36 cellular contexts compared by ENCODE assay signal in the genomic region with DNA sequence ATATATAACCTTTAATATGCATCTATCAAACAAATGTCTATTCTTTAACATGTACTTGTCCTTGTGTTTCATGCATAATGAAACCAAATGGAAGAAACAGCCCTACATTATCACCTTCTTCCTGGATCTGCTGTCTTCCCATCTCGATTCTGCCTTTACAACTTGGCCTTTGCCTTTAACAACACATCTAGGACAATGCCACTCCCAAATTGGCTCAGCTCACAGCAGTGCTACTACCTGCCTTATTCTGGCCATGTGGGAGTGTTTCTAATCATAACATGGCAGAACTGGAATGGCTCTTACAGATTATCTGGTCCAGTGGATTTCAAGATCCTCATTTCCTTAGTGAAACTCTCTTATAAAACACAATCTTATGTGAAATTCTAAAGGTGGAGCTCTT.
"Had no signal": no experiment of that assay in that cellular context is flagged by ENCODE, and none has a peak within 500 bp of the region (broad histone marks: within the 10 kb centered on the region; RNA-seq: fewer than 3 reads in every experiment).

No MANE protein-coding gene starts in this region.

- H3K4me3 ChIP-seq: coronary artery, dorsolateral prefrontal cortex, gastrocnemius medialis, heart left ventricle had no signal

- H3K27me3 ChIP-seq: brain microvascular endothelial cell, dorsolateral prefrontal cortex, foreskin keratinocyte, gastrocnemius medialis, heart left ventricle had no signal

- H3K4me1 Mint-ChIP-seq: activated B cell treated with CpG ODN at 0.5 μM for 24 hours; activated CD4-positive, alpha-beta memory T cell treated with anti-CD3 and anti-CD28 coated beads, Interleukin-2, amount 10 ng/mL, durations not matched to agents 7 days and 5 days; activated CD4-positive, alpha-beta T cell treated with anti-CD3 and anti-CD28 coated beads for 36 hours; activated CD4-positive, alpha-beta T cell treated with anti-CD3 and anti-CD28 coated beads, Interleukin-2, amount 10 ng/mL, durations not matched to agents 7 days and 5 days; activated T-helper 17 cell treated with anti-CD3 and anti-CD28 coated beads, Interleukin-2, amount 50 U/mL, for 72 hours; central memory CD8-positive, alpha-beta T cell; T-helper 17 cell had no signal

- H3K36me3 ChIP-seq: brain microvascular endothelial cell, gastrocnemius medialis, heart left ventricle, WERI-Rb-1 had no signal

- ATAC-seq: activated CD4-positive, alpha-beta T cell treated with anti-CD3 and anti-CD28 coated beads for 36 hours; activated CD4-positive, CD25-positive, alpha-beta regulatory T cell treated with anti-CD3 and anti-CD28 coated beads, Interleukin-2, amount 50 U/mL, for 24 hours; activated T-cell treated with anti-CD3 and anti-CD28 coated beads, Interleukin-2, amount 50 U/mL, for 4 hours; activated T-helper 17 cell treated with anti-CD3 and anti-CD28 coated beads, Interleukin-2, amount 50 U/mL, for 72 hours; foreskin keratinocyte; gastrocnemius medialis; heart left ventricle; T-helper 17 cell had no signal

- H3K4me3 Mint-ChIP-seq: activated B cell treated with CpG ODN at 0.5 μM for 24 hours; activated CD4-positive, alpha-beta memory T cell treated with anti-CD3 and anti-CD28 coated beads, Interleukin-2, amount 10 ng/mL, durations not matched to agents 7 days and 5 days; activated CD4-positive, alpha-beta T cell treated with anti-CD3 and anti-CD28 coated beads for 36 hours; activated CD4-positive, alpha-beta T cell treated with anti-CD3 and anti-CD28 coated beads, Interleukin-2, amount 10 ng/mL, durations not matched to agents 7 days and 5 days; activated naive CD8-positive, alpha-beta T cell; activated T-cell treated with anti-CD3 and anti-CD28 coated beads, Interleukin-2, amount 50 U/mL, for 4 hours; activated T-helper 17 cell treated with anti-CD3 and anti-CD28 coated beads, Interleukin-2, amount 50 U/mL, for 72 hours; central memory CD8-positive, alpha-beta T cell; dendritic cell treated with granulocyte-macrophage colony-stimulating factor and Interleukin-4, amounts not matched to agents 40 ng/mL and 50 ng/mL, for 4 days; T-helper 17 cell; T-helper 2 cell treated with Interferon-gamma antibody and Interleukin-4, amounts not matched to agents 5 μg/mL and 100 μg/mL, for 36 hours had no signal

- FAIRE-seq: astrocyte, bronchial epithelial cell, endometrium, endothelial cell of umbilical vein had no signal

- H3K9me3 ChIP-seq: gastrocnemius medialis, heart left ventricle had no signal

- H3K4me1 ChIP-seq: gastrocnemius medialis had no signal

- H3K9me3 Mint-ChIP-seq: activated B cell treated with CpG ODN at 0.5 μM for 24 hours; activated CD4-positive, alpha-beta memory T cell treated with anti-CD3 and anti-CD28 coated beads, Interleukin-2, amount 10 ng/mL, durations not matched to agents 7 days and 5 days; activated CD4-positive, alpha-beta T cell treated with anti-CD3 and anti-CD28 coated beads, Interleukin-2, amount 10 ng/mL, durations not matched to agents 7 days and 5 days; activated T-cell treated with anti-CD3 and anti-CD28 coated beads, Interleukin-2, amount 50 U/mL, for 4 hours; activated T-helper 17 cell treated with anti-CD3 and anti-CD28 coated beads, Interleukin-2, amount 50 U/mL, for 72 hours; central memory CD8-positive, alpha-beta T cell; dendritic cell treated with granulocyte-macrophage colony-stimulating factor and Interleukin-4, amounts not matched to agents 40 ng/mL and 50 ng/mL, for 4 days; T-helper 2 cell treated with Interferon-gamma antibody and Interleukin-4, amounts not matched to agents 5 μg/mL and 100 μg/mL, for 36 hours had no signal

- H3K27ac Mint-ChIP-seq: activated B cell treated with CpG ODN at 0.5 μM for 24 hours; activated CD4-positive, alpha-beta memory T cell treated with anti-CD3 and anti-CD28 coated beads, Interleukin-2, amount 10 ng/mL, durations not matched to agents 7 days and 5 days; activated CD4-positive, alpha-beta T cell treated with anti-CD3 and anti-CD28 coated beads for 36 hours; activated CD4-positive, alpha-beta T cell treated with anti-CD3 and anti-CD28 coated beads, Interleukin-2, amount 10 ng/mL, durations not matched to agents 7 days and 5 days; activated naive CD8-positive, alpha-beta T cell; activated T-helper 17 cell treated with anti-CD3 and anti-CD28 coated beads, Interleukin-2, amount 50 U/mL, for 72 hours; dendritic cell treated with granulocyte-macrophage colony-stimulating factor and Interleukin-4, amounts not matched to agents 40 ng/mL and 50 ng/mL, for 4 days; T-helper 17 cell; T-helper 2 cell treated with Interferon-gamma antibody and Interleukin-4, amounts not matched to agents 5 μg/mL and 100 μg/mL, for 36 hours had no signal

- DNase-seq: activated B cell treated with CpG ODN at 0.5 μM for 24 hours; activated CD4-positive, alpha-beta memory T cell treated with anti-CD3 and anti-CD28 coated beads, Interleukin-2, amount 10 ng/mL, durations not matched to agents 7 days and 5 days; activated CD4-positive, alpha-beta T cell treated with anti-CD3 and anti-CD28 coated beads for 36 hours; activated CD4-positive, alpha-beta T cell treated with anti-CD3 and anti-CD28 coated beads, Interleukin-2, amount 10 ng/mL, durations not matched to agents 7 days and 5 days; activated CD4-positive, alpha-beta T cell treated with anti-CD3 and anti-CD28 coated beads, Interleukin-2, amount 50 U/mL, for 4 hours; activated CD8-positive, alpha-beta memory T cell treated with anti-CD3 and anti-CD28 coated beads for 24 hours; activated effector memory CD4-positive, alpha-beta T cell treated with Interleukin-2 at 50 U/mL for 16 hours; activated gamma-delta T cell treated with Interleukin-2 at 50 U/mL for 16 hours; activated naive CD4-positive, alpha-beta T cell treated with anti-CD3 and anti-CD28 coated beads, Interleukin-2, amount 50 U/mL, for 16 hours; activated naive CD4-positive, alpha-beta T cell treated with Interleukin-2 at 50 U/mL for 16 hours; activated T-cell treated with anti-CD3 and anti-CD28 coated beads, Interleukin-2, amount 50 U/mL, for 4 hours; amniotic stem cell; anterior cingulate cortex; brain microvascular endothelial cell; dorsolateral prefrontal cortex; effector memory CD4-positive, alpha-beta T cell; foreskin keratinocyte; gastrocnemius medialis; glutamatergic neuron; heart left ventricle; T-helper 1 cell; T-helper 17 cell; T1000; WERI-Rb-1 had no signal

- H3K27ac ChIP-seq: brain microvascular endothelial cell, coronary artery, dorsolateral prefrontal cortex, epithelial cell of prostate, foreskin keratinocyte, gastrocnemius medialis, heart left ventricle, WERI-Rb-1 had no signal
